ENCODE assay signal across 24 cellular contexts in the genomic region with DNA sequence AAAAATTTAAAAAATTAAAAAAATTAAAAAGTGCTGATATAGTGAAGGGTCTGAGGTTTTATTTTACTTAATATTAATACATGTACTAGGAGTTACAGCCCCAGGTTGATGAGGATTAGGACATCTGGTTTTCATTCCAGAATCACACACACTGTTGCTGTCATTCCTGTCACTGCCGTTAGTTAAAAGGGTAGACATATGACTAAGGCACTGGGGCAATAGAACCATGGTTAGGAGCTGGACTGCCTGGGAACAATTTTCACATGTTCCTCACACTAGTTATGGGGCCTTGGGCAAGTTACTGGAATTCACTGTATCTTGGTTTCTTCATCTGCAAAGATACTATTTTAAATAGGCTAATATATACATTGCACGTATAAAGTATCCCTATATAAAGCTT.
"Had no signal": no experiment of that assay in that cellular context is flagged by ENCODE, and none has a peak within 500 bp of the region (broad histone marks: within the 10 kb centered on the region; RNA-seq: fewer than 3 reads in every experiment).

No MANE protein-coding gene starts in this region.

- H3K4me1 Mint-ChIP-seq: naive thymus-derived CD8-positive, alpha-beta T cell; nephron progenitor cell had no signal

- H2AFZ ChIP-seq: hepatocyte had no signal

- H3K4me1 ChIP-seq: gastroesophageal sphincter, heart left ventricle, left lung, prostate gland, right atrium auricular region, stomach, thyroid gland had no signal

- H3K9me3 ChIP-seq: prostate gland, thyroid gland had no signal

- H3K4me2 ChIP-seq: hepatocyte, smooth muscle cell had no signal

- DNase-seq: cortex of kidney; foreskin keratinocyte; heart left ventricle; left cardiac atrium; left lung; mammary epithelial cell; mesendoderm; naive thymus-derived CD8-positive, alpha-beta T cell; nephron progenitor cell; nucleus accumbens; stimulated activated CD4-positive, alpha-beta T cell treated with anti-CD3 and anti-CD28 coated beads, Interleukin-12 subunit alpha, Interleukin-12 subunit beta, amount 100 ng/mL, for 4 hours; stimulated activated CD4-positive, alpha-beta T cell treated with anti-CD3 and anti-CD28 coated beads, Interleukin-1b, Interleukin-23, amount 100 ng/mL, for 48 hours; stimulated activated CD4-positive, alpha-beta T cell treated with anti-CD3 and anti-CD28 coated beads, Interleukin-4, amount 100 ng/mL, for 1 hour; stimulated activated CD8-positive, alpha-beta memory T cell treated with anti-CD3 and anti-CD28 coated beads, Interleukin-4, amount 100 ng/mL, for 48 hours; stimulated activated naive CD4-positive, alpha-beta T cell; stomach; thyroid gland had no signal

- H3K4me3 Mint-ChIP-seq: naive thymus-derived CD8-positive, alpha-beta T cell; nephron progenitor cell; type B pancreatic cell had no signal

- H3K27ac Mint-ChIP-seq: naive thymus-derived CD8-positive, alpha-beta T cell; nephron progenitor cell; type B pancreatic cell had no signal

- H3K27me3 ChIP-seq: foreskin keratinocyte, gastroesophageal sphincter, hepatocyte, left lung, right atrium auricular region, stomach, thyroid gland had no signal

- H3K36me3 Mint-ChIP-seq: type B pancreatic cell had no signal

- H3K79me2 ChIP-seq: hepatocyte had no signal

- H3K36me3 ChIP-seq: gastroesophageal sphincter, heart left ventricle, left lung, prostate gland, right atrium auricular region, stomach, thyroid gland had no signal

- H3K27ac ChIP-seq: foreskin keratinocyte, gastroesophageal sphincter, heart left ventricle, hepatocyte, left lung, prostate gland, right atrium auricular region, stomach, thyroid gland had no signal

- ATAC-seq: foreskin keratinocyte; gastroesophageal sphincter; heart left ventricle; left cardiac atrium; left lung; naive thymus-derived CD8-positive, alpha-beta T cell; sciatic nerve had no signal

- H3K4me3 ChIP-seq: gastroesophageal sphincter, heart left ventricle, hepatocyte, left lung, prostate gland, right atrium auricular region, smooth muscle cell, stomach, thyroid gland had no signal
